ENCODE assay signal across 9 cellular contexts in the genomic region with DNA sequence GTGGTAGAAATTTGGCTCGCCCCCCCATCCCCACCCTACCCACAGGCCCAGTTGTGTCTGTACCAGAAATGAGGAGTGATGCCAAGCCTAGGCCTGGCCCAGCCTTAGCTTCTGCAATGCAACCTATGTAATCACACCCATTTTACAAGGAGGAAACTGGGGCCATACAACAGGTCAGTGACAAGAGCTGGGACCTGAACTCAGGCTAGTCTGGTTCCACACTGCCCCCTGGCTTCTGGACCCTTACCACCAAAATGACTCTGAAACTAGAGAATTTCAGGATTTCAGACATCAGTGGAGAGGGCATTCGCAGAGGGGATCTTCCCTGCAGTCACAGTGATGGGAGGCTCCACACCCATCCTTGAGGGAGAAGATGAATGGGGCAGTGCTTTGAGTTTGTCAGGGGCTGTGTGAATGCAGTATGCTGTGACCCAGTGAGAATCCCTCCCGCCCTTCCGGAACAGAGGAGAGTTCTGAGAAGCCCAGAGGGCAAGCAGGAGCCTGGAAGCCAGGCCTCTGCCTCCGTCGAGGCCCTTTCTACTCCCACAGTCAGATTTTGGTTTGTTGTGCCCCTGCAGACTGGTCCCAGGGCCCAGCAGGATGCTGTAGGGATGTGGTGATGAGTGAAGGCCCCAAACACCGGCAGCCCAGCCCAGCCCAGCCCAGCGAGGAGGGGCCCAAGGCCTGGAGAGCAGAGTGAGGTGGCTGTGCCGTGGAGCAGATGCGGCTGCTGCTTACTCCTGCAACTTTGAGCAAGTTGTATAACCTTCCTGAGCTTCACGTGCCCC. TPM values are rescaled to one million over a fixed set of nuclear protein-coding genes. Genes with fewer than 3 reads are reported as not detected.
DNase-seq lines count a peak whose midpoint lies in the region; ATAC-seq and TF ChIP-seq lines count a peak whose summit lies in the region.
"Had no signal": no experiment of that assay in that cellular context is flagged by ENCODE, and none has a peak within 500 bp of the region (broad histone marks: within the 10 kb centered on the region; RNA-seq: fewer than 3 reads in every experiment).

No MANE protein-coding gene starts in this region.

- H3K9me3 ChIP-seq in body of pancreas, result no peaks in the 10 kb centered on the region
- no peaks in the 10 kb centered on the region for H3K9me3 ChIP-seq in right lobe of liver

- 75 to 78% methylated on average over 10 of the region's 11 CpGs for WGBS in body of pancreas, 2 donors
- WGBS in right lobe of liver (ENCODE audit: insufficient coverage, low coverage, low lambda C conversion rate, missing lambda C conversion rate), result 69% methylated on average over 6 of the region's 11 CpGs

- H3K36me3 ChIP-seq in BJ (ENCODE audit: control insufficient read depth, insufficient read depth, low read length) (peaks cover 18% of the 10 kb centered on the region), body of pancreas (replicated peaks in 1 of 2; ENCODE audit: insufficient read depth in 1 of 2, low read depth in 2 of 2) (peaks cover 0 to 5% of the 10 kb centered on the region in 2 donors), right lobe of liver (peaks cover 0 to 11% (median 5%) of the 10 kb centered on the region in 4 donors)

- peaks cover 32% of the 10 kb centered on the region for H3K4me1 ChIP-seq in body of pancreas
- H3K4me1 ChIP-seq in right lobe of liver, result peaks cover 0 to 30% (median 3%) of the 10 kb centered on the region in 4 donors

- H3K4me1 Mint-ChIP-seq in HFFc6 (ENCODE audit: low read depth), result peaks cover 70% of the 10 kb centered on the region

- no peak for DNase-seq in BJ (ENCODE audit: low read depth)
- DNase-seq in HFFc6, result no peak
- peak in 3 of 4 donors; percentile 44 to 61 (median 50) for DNase-seq in body of pancreas
- DNase-seq in right lobe of liver, result no peak
- DNase-seq in SK-N-DZ (ENCODE audit: low spot score), result no peak
- DNase-seq in AG08395 (ENCODE audit: low spot score), result no peak
- no peak for DNase-seq in NCI-H226
- DNase-seq in effector CD4-positive, alpha-beta T cell, result no peak

- peaks cover 3% of the 10 kb centered on the region for H3K27me3 Mint-ChIP-seq in HFFc6 (ENCODE audit: insufficient read depth)
- H3K27me3 Mint-ChIP-seq: dendritic cell treated with granulocyte-macrophage colony-stimulating factor and Interleukin-4, amounts not matched to agents 40 ng/mL and 50 ng/mL, for 4 days had no signal

- no peaks in the 10 kb centered on the region for H3K9me3 Mint-ChIP-seq in HFFc6
- H3K9me3 Mint-ChIP-seq: dendritic cell treated with granulocyte-macrophage colony-stimulating factor and Interleukin-4, amounts not matched to agents 40 ng/mL and 50 ng/mL, for 4 days had no signal

- POLR2A ChIA-PET in BJ (lab: Charles Lee), result interaction anchor here (0.7 kb wide), 1 partner anchor 12 kb away, joined by 3 read pairs; no protein-coding TSS in a partner anchor

- H3K36me3 Mint-ChIP-seq in HFFc6 (ENCODE audit: low read depth), result peaks cover 8% of the 10 kb centered on the region; the same call in 1 of the 2 replicates

- CTCF ChIA-PET in BJ (lab: Yijun Ruan, JAX), result interaction anchor here (0.8 to 2.5 kb wide), 9 partner anchors 9 to 36 kb away, joined by 3 to 6 read pairs (median 3); no protein-coding TSS in a partner anchor

- peak overlapping the region; percentile 49 for H3K4me3 Mint-ChIP-seq in HFFc6
- H3K4me3 Mint-ChIP-seq: dendritic cell treated with granulocyte-macrophage colony-stimulating factor and Interleukin-4, amounts not matched to agents 40 ng/mL and 50 ng/mL, for 4 days had no signal

- H3K27me3 ChIP-seq in BJ (ENCODE audit: control insufficient read depth, insufficient read depth, low read length), result no peaks in the 10 kb centered on the region
- no peaks in the 10 kb centered on the region for H3K27me3 ChIP-seq in body of pancreas
- no peaks in the 10 kb centered on the region for H3K27me3 ChIP-seq in right lobe of liver

- H3K4me3 ChIP-seq in BJ (ENCODE audit: low read depth, low read length), result no peak overlapping the region
- no peak overlapping the region for H3K4me3 ChIP-seq in body of pancreas
- no peak overlapping the region for H3K4me3 ChIP-seq in right lobe of liver

- H3K27ac Mint-ChIP-seq in HFFc6, result peak overlapping the region; percentile 93
- H3K27ac Mint-ChIP-seq: dendritic cell treated with granulocyte-macrophage colony-stimulating factor and Interleukin-4, amounts not matched to agents 40 ng/mL and 50 ng/mL, for 4 days had no signal

- intact Hi-C loops in body of pancreas (cut with DNase I), result no loop called here
- intact Hi-C loops in right lobe of liver (cut with DNase I), result no loop called here

- TF ChIP-seq CTCF in BJ (IDR thresholded peaks at IDR 0.05; ENCODE audit: insufficient read depth, low read depth, low read length), result peak; percentile 30
- peak; percentile 70 for TF ChIP-seq CTCF in HFFc6 (IDR thresholded peaks at IDR 0.05)
- TF ChIP-seq CTCF in body of pancreas (IDR thresholded peaks at IDR 0.05), result peak in 6 of 7 experiments; percentile 24 to 53 (median 40)
- TF ChIP-seq CTCF in right lobe of liver (IDR thresholded peaks at IDR 0.05), result peak; percentile 15 to 33 (median 23)

- no peak for TF ChIP-seq POLR2A in body of pancreas (IDR thresholded peaks at IDR 0.05)
- TF ChIP-seq POLR2A in right lobe of liver (IDR thresholded peaks at IDR 0.05), result no peak

- ATAC-seq in body of pancreas, result no peak
- ATAC-seq in right lobe of liver, result peak; percentile 10 to 24 (median 14)

- H3K27ac ChIP-seq in body of pancreas, result peak overlapping the region in 2 of 4 donors; percentile 51 to 52
- no peak overlapping the region for H3K27ac ChIP-seq in right lobe of liver

RNA-seq across cellular contexts. Expression of gene MYL9, which starts 48.1 kb away (rescaled TPM):
- polyA plus RNA-seq in BJ (2011; rRNA removed), result 445 and 673 TPM in 2 replicates
- polyA minus RNA-seq in BJ (2011; rRNA and poly(A)+ RNA removed), result 572 and 608 TPM in 2 replicates
- total RNA-seq in HFFc6 (2021; fragmentation: NEBNext Ultra II Directional; extraction: Animal tissue kit (Norgen Biotek cat#: 25700)), result 1,000 to 10,000 TPM; 1,181 to 1,631 (median 1,227) TPM
- total RNA-seq in body of pancreas (10 to 100 TPM; 16.9 to 26.7 TPM), right lobe of liver (10 to 100 TPM in 4 of 6 experiments, 1 to 10 TPM in 2; 7.7 to 44.2 (median 18.1) TPM)
- polyA plus RNA-seq in SK-N-DZ (2014; cell fraction: cytosol; rRNA removed), result not detected in 2 replicates
- polyA plus RNA-seq in SK-N-DZ (2014; cell fraction: nucleus; rRNA removed), result not detected in 2 replicates

Comparison
In these comparisons a context has a peak if more than half of its experiments do, and no peak if none do; other contexts are left out.
1. DNase-seq: peak in body of pancreas (3 of 4); none in BJ (single experiment), HFFc6 (single experiment), right lobe of liver (0 of 3), SK-N-DZ (single experiment), AG08395 (single experiment), NCI-H226 (single experiment) and effector CD4-positive, alpha-beta T cell (single experiment).
2. RNA of gene MYL9, which starts 48.1 kb away (total RNA-seq): 1,181 to 1,631 TPM in HFFc6; 16.9 to 26.7 TPM in body of pancreas and 7.7 to 44.2 TPM in right lobe of liver; every median in the first group is over 10 times any median in the second.
3. Peak in every context shown above with its lines, with median percentiles within 50 percentile points of each other: CTCF ChIP-seq.